Comparison of ENCODE assay signal across 8 cellular contexts in genomic region chr3:13420817-13421755, GRCh38. TPM values are rescaled to one million over a fixed set of nuclear protein-coding genes. Genes with fewer than 3 reads are reported as not detected.
DNase-seq lines count a peak whose midpoint lies in the region; ATAC-seq and TF ChIP-seq lines count a peak whose summit lies in the region.

No MANE protein-coding gene starts in this region.

- no peaks in the 10 kb centered on the region for H3K36me3 ChIP-seq in Loucy (ENCODE audit: insufficient read depth, low read length)
- no peaks in the 10 kb centered on the region for H3K36me3 ChIP-seq in heart right ventricle
- H3K36me3 ChIP-seq in SK-N-SH (replicated peaks in 1 of 2; ENCODE audit: control insufficient read depth in 1 of 2, insufficient read depth in 2 of 2, low read length in 1 of 2), result no peaks in the 10 kb centered on the region
- H3K36me3 ChIP-seq in brain microvascular endothelial cell (replicated peaks), result no peaks in the 10 kb centered on the region

- no peaks in the 10 kb centered on the region for H3K9me3 ChIP-seq in Loucy (ENCODE audit: insufficient read depth, low read depth, low read length)
- H3K9me3 ChIP-seq in heart right ventricle, result no peaks in the 10 kb centered on the region
- no peaks in the 10 kb centered on the region for H3K9me3 ChIP-seq in SK-N-SH

- H3K4me2 ChIP-seq in Loucy (ENCODE audit: low read depth, low read length, poor library complexity, severe bottlenecking) (peak overlapping the region; percentile 70), SK-N-SH (no peak overlapping the region)

- ATAC-seq in GM18519 (IDR thresholded peaks at IDR 0.05; ENCODE audit: low FRiP score, unreplicated experiment) (peak; percentile 35), heart right ventricle (peak in 4 of 8 donors; percentile 9 to 35 (median 20))

- H3K27ac ChIP-seq in heart right ventricle, result peak overlapping the region in 1 of 10 donors; percentile 88
- H3K27ac ChIP-seq in SK-N-SH (ENCODE audit: low read depth in 2 of 2, low read length in 1 of 2), result peak overlapping the region in 1 of 2 experiments; percentile 41; a peak in 1 of 4 replicates
- H3K27ac ChIP-seq in brain microvascular endothelial cell, result no peak overlapping the region

- WGBS in heart right ventricle, 2 donors, result 62 to 63% methylated on average over 27 of the region's 27 CpGs
- WGBS in SK-N-SH (ENCODE audit: low lambda C conversion rate), result 87% methylated on average over 27 of the region's 27 CpGs

- H3K79me2 ChIP-seq in Loucy (ENCODE audit: insufficient read depth, low read length), result peaks cover 39% of the 10 kb centered on the region
- H3K79me2 ChIP-seq in SK-N-SH (ENCODE audit: insufficient read depth), result no peaks in the 10 kb centered on the region

- H3K4me3 ChIP-seq in Loucy (ENCODE audit: low read length, poor library complexity, severe bottlenecking) (peak overlapping the region; percentile 90), heart right ventricle (peak overlapping the region in 6 of 10 donors; percentile 36 to 70 (median 56)), SK-N-SH (ENCODE audit: low read depth in 2 of 2, low read length in 1 of 2) (peak overlapping the region in 1 of 2 experiments; percentile 58; a peak in 1 of 4 replicates), brain microvascular endothelial cell (ENCODE audit: low read depth, low read length) (no peak overlapping the region)

- H3K27me3 ChIP-seq in Loucy (ENCODE audit: insufficient read depth, low read length, poor library complexity, severe bottlenecking) (no peaks in the 10 kb centered on the region), heart right ventricle (peaks cover 0 to 31% (median 17%) of the 10 kb centered on the region in 7 donors), SK-N-SH (ENCODE audit: insufficient read depth) (0 out of 2 replicates have a peak, but pooled peaks cover 8% of the 10 kb centered on the region), brain microvascular endothelial cell (replicated peaks) (peaks cover 21% of the 10 kb centered on the region)

- no peak for TF ChIP-seq RAD21 in SK-N-SH (IDR thresholded peaks at IDR 0.05; ENCODE audit: low read length)

- H3F3A ChIP-seq in Loucy (ENCODE audit: low read depth), result no peaks in the 10 kb centered on the region
- no peaks in the 10 kb centered on the region for H3F3A ChIP-seq in SK-N-SH (replicated peaks; ENCODE audit: insufficient read depth)

- H2AFZ ChIP-seq in Loucy (ENCODE audit: low read length), result peak overlapping the region; percentile 39
- H2AFZ ChIP-seq in SK-N-SH (ENCODE audit: low read depth), result no peak overlapping the region

- CTCF ChIA-PET in SK-N-SH (lab: Yijun Ruan, JAX), result interaction anchor here (1.1 to 5.0 kb wide), 4 partner anchors 32 to 328 kb away, joined by 3 to 16 read pairs (median 4); no protein-coding TSS in a partner anchor

- H3K9me2 ChIP-seq in Loucy (replicated peaks; ENCODE audit: low read depth, low read length) (no peaks in the 10 kb centered on the region), SK-N-SH (no peaks in the 10 kb centered on the region)

- intact Hi-C loops in heart right ventricle (cut with DNase I), result no loop called here

- peaks cover 32% of the 10 kb centered on the region for H4K20me1 ChIP-seq in Loucy (ENCODE audit: insufficient read depth, low read length, poor library complexity, severe bottlenecking)
- no peaks in the 10 kb centered on the region for H4K20me1 ChIP-seq in SK-N-SH (ENCODE audit: insufficient read depth)

- peak overlapping the region; percentile 94 for H3K9ac ChIP-seq in Loucy (ENCODE audit: low read depth, low read length, poor library complexity, severe bottlenecking)
- H3K9ac ChIP-seq in SK-N-SH, result no peak overlapping the region

- no peak for TF ChIP-seq EP300 in SK-N-SH (IDR thresholded peaks at IDR 0.05; ENCODE audit: borderline replicate concordance in 1 of 2, low read depth in 1 of 2, low read length in 1 of 2)

- peak; percentile 47 to 76 for DNase-seq in activated CD8-positive, alpha-beta memory T cell treated with anti-CD3 and anti-CD28 coated beads for 4 hours (ENCODE audit: low read depth in 2 of 2)
- DNase-seq in heart right ventricle (no peak), SK-N-SH (no peak), brain microvascular endothelial cell (no peak), NAMALWA (ENCODE audit: low spot score) (no peak)
- DNase-seq in stimulated activated CD4-positive, alpha-beta T cell treated with anti-CD3 and anti-CD28 coated beads, Interleukin-1b, Interleukin-23, amount 100 ng/mL, for 24 hours (ENCODE audit: low read depth in 4 of 4, low spot score in 1 of 4), result peak; percentile 34 to 64 (median 40)

- in situ Hi-C loops in brain microvascular endothelial cell (cut with HindIII; ENCODE audit: low pct_ligation_motif_present, low sequenced_read_pairs), result no loop called here

- TF ChIP-seq CTCF in Loucy (conservative IDR thresholded peaks at IDR 0.05; ENCODE audit: low read length) (no peak), heart right ventricle (IDR thresholded peaks at IDR 0.05) (no peak), SK-N-SH (IDR thresholded peaks at IDR 0.05) (no peak), brain microvascular endothelial cell (IDR thresholded peaks at IDR 0.05; ENCODE audit: low read depth, low read length, missing control alignments) (no peak)

- POLR2A ChIA-PET in SK-N-SH (lab: Yijun Ruan, JAX), result interaction anchor here (0.9 to 1.1 kb wide), 3 partner anchors 12 to 31 kb away, joined by 3 to 7 read pairs (median 4); no protein-coding TSS in a partner anchor

- H3K4me1 ChIP-seq in Loucy (ENCODE audit: insufficient read depth, low read length, poor library complexity, severe bottlenecking), result peaks cover 66% of the 10 kb centered on the region
- H3K4me1 ChIP-seq in heart right ventricle, result peaks cover 0 to 44% (median 7%) of the 10 kb centered on the region in 9 donors
- peaks cover 3 to 22% of the 10 kb centered on the region in 2 experiments; a peak in 2 of 4 replicates for H3K4me1 ChIP-seq in SK-N-SH (ENCODE audit: control insufficient read depth in 1 of 2, insufficient read depth in 2 of 2, low read depth in 1 of 2, low read length in 1 of 2)

TF ChIP-seq in SK-N-SH, 30 proteins besides CTCF, POLR2A, EP300 and RAD21:
- no peak for TF ChIP-seq PBX3 (IDR thresholded peaks at IDR 0.05)
- no peak for TF ChIP-seq TAF1 (IDR thresholded peaks at IDR 0.05; ENCODE audit: borderline replicate concordance, low read depth, low read length)
- TF ChIP-seq RCOR1 (IDR thresholded peaks at IDR 0.05; ENCODE audit: low read length), result no peak
- no peak for TF ChIP-seq ZBTB33 (IDR thresholded peaks at IDR 0.05; ENCODE audit: borderline replicate concordance, low read depth)
- TF ChIP-seq SMC3 (IDR thresholded peaks at IDR 0.05; ENCODE audit: low read depth, low read length), result no peak
- no peak for TF ChIP-seq YY1 (IDR thresholded peaks at IDR 0.05; ENCODE audit: low read depth)
- TF ChIP-seq SIN3A (IDR thresholded peaks at IDR 0.05; ENCODE audit: borderline replicate concordance, low read depth, low read length), result no peak
- no peak for TF ChIP-seq TEAD4 (IDR thresholded peaks at IDR 0.05; ENCODE audit: borderline replicate concordance, insufficient read depth)
- no peak for TF ChIP-seq GABPA (IDR thresholded peaks at IDR 0.05; ENCODE audit: low read depth)
- no peak for TF ChIP-seq RFX5 (IDR thresholded peaks at IDR 0.05; ENCODE audit: low read length)
- no peak for TF ChIP-seq FOXM1 (IDR thresholded peaks at IDR 0.05; ENCODE audit: low read depth)
- no peak for TF ChIP-seq MAX (IDR thresholded peaks at IDR 0.05; ENCODE audit: low read depth)
- no peak for TF ChIP-seq MEF2A (IDR thresholded peaks at IDR 0.05; ENCODE audit: borderline replicate concordance, low read depth)
- no peak for TF ChIP-seq FOSL2 (IDR thresholded peaks at IDR 0.05; ENCODE audit: borderline replicate concordance, low read depth)
- no peak for TF ChIP-seq NFIC (IDR thresholded peaks at IDR 0.05; ENCODE audit: borderline replicate concordance)

RNA-seq across cellular contexts. Expression of gene NUP210, which starts 1.0 kb away (rescaled TPM):
- 1 to 10 TPM; 1.6 to 7.2 (median 2.5) TPM for total RNA-seq in heart right ventricle
- polyA plus RNA-seq in heart right ventricle (1 to 10 TPM in 1 of 2 donors, under 1 TPM in 1; 0.84 to 3.4 TPM), SK-N-SH (2012; rRNA removed) (1.8 TPM in 2 replicates)
- 0.81 and 1.8 TPM in 2 replicates for polyA plus RNA-seq in SK-N-SH (2012; cell fraction: cytosol; rRNA removed)
- 1.8 and 2.1 TPM in 2 replicates for polyA plus RNA-seq in SK-N-SH (2012; cell fraction: nucleus; rRNA removed)

RNA-seq across cellular contexts. Expression of gene HDAC11, which starts 59.0 kb away (rescaled TPM):
- total RNA-seq in heart right ventricle, result 10 to 100 TPM; 26.6 to 46.0 (median 33.7) TPM
- 10 to 100 TPM; 15.9 to 21.7 TPM for polyA plus RNA-seq in heart right ventricle
- 13.9 and 17.5 TPM in 2 replicates for polyA plus RNA-seq in SK-N-SH (2012; rRNA removed)
- 7.3 and 11.6 TPM in 2 replicates for polyA plus RNA-seq in SK-N-SH (2012; cell fraction: cytosol; rRNA removed)
- polyA plus RNA-seq in SK-N-SH (2012; cell fraction: nucleus; rRNA removed), result 12.8 and 15.7 TPM in 2 replicates

Comparison
In these comparisons a context has a peak if more than half of its experiments do, and no peak if none do; other contexts are left out.
1. DNase-seq: peak in activated CD8-positive, alpha-beta memory T cell treated with anti-CD3 and anti-CD28 coated beads for 4 hours (2 of 2) and stimulated activated CD4-positive, alpha-beta T cell treated with anti-CD3 and anti-CD28 coated beads, Interleukin-1b, Interleukin-23, amount 100 ng/mL, for 24 hours (4 of 4); none in heart right ventricle (0 of 2), SK-N-SH (single experiment), brain microvascular endothelial cell (single experiment) and NAMALWA (single experiment).